8 cellular contexts compared by ENCODE assay signal in the genomic region with DNA sequence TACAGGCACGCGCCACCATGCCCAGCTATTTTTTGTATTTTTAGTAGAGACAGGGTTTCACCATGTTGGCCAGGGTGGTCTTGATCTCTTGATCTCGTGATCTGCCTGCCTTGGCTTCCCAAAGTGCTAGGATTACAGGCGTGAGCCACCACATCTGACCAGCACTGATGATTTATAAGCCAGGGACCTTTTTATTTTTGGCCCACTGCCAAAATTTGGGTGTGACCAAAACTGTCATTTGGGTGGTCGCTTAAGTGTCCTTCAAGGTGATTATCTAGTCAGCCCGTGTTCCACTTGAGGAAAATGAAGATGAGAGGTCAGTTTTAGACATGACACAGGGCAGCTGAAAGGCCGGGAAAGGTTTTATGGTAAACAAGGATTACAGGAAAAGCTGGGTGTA. TPM values are rescaled to one million over a fixed set of nuclear protein-coding genes. Genes with fewer than 3 reads are reported as not detected.
DNase-seq lines count a peak whose midpoint lies in the region; ATAC-seq, FAIRE-seq and TF ChIP-seq lines count a peak whose summit lies in the region.
"Not testable (repeated sequence)": the region's sequence is repeated elsewhere in the genome, so short reads cannot be mapped to it uniquely, and the experiment has no call there.

No MANE protein-coding gene starts in this region.

- POLR2A ChIA-PET in HepG2 (lab: Yijun Ruan, JAX) = not testable (repeated sequence)

- H3T11ph ChIP-seq in H9 (ENCODE audit: low read length) = not testable (repeated sequence)

- not testable (repeated sequence) for H3K4me2 ChIP-seq in H9 (ENCODE audit: insufficient read depth, insufficient read length, low read length); HepG2 (ENCODE audit: low read depth, low read length)
- H3K4me2 ChIP-seq in Loucy (ENCODE audit: low read depth, low read length, poor library complexity, severe bottlenecking) = peak overlapping the region; percentile 4

- H3K4me1 Mint-ChIP-seq in H9 = peaks cover 15% of the 10 kb centered on the region in 2 experiments
- H3K4me1 Mint-ChIP-seq in progenitor cell of endocrine pancreas (ENCODE audit: low read depth) = peaks cover 12% of the 10 kb centered on the region

- not testable (repeated sequence) for H3K27me3 ChIP-seq in H9 (ENCODE audit: insufficient read depth, low read length); Loucy (ENCODE audit: insufficient read depth, low read length, poor library complexity, severe bottlenecking); colonic mucosa; HepG2 (ENCODE audit: control insufficient read depth in 1 of 2, insufficient read depth in 2 of 2, low read length in 2 of 2)

- not testable (repeated sequence) for H4K5ac ChIP-seq in H9 (ENCODE audit: insufficient read length, low read depth, low read length)

- no CpG with 5 or more reads among the region's 7 CpGs for WGBS in H9 (ENCODE audit: extremely low coverage, insufficient read length, low lambda C conversion rate)
- WGBS in HepG2 (ENCODE audit: low lambda C conversion rate) = 93% methylated on average over 7 of the region's 7 CpGs

- H2AK5ac ChIP-seq in H9 (ENCODE audit: insufficient read length, low read length) = not testable (repeated sequence)

- H3K23me2 ChIP-seq in H9 (ENCODE audit: insufficient read length, low read depth, low read length, poor library complexity, severe bottlenecking) = not testable (repeated sequence)

- not testable (repeated sequence) for H3K4ac ChIP-seq in H9 (ENCODE audit: low read depth, low read length)

- not testable (repeated sequence) for H3K4me3 Mint-ChIP-seq in H9; progenitor cell of endocrine pancreas (ENCODE audit: low read depth)

- H4K8ac ChIP-seq in H9 (replicated peaks; ENCODE audit: insufficient read length, low read depth, low read length) = not testable (repeated sequence)

- not testable (repeated sequence) for H2BK5ac ChIP-seq in H9 (ENCODE audit: insufficient read length, low read length)

- not testable (repeated sequence) for H2AFZ ChIP-seq in H9 (ENCODE audit: low read length); Loucy (ENCODE audit: low read length); HepG2 (ENCODE audit: low read length)

- not testable (repeated sequence) for ATAC-seq in HepG2

- not testable (repeated sequence) for H3K56ac ChIP-seq in H9 (ENCODE audit: insufficient read length, low read depth, low read length)

- not testable (repeated sequence) for H3K9me2 ChIP-seq in Loucy (replicated peaks; ENCODE audit: low read depth, low read length)

- TF ChIP-seq POLR2A in HepG2 (IDR thresholded peaks at IDR 0.05; ENCODE audit: insufficient read depth in 1 of 2, low read depth in 2 of 2, low read length in 2 of 2) = not testable (repeated sequence)

- H3K9me3 ChIP-seq in H9 (ENCODE audit: control insufficient read depth, low read depth, low read length); Loucy (ENCODE audit: insufficient read depth, low read depth, low read length); colonic mucosa; HepG2 (ENCODE audit: low read length): not testable (repeated sequence)

- not testable (repeated sequence) for H3K9me3 Mint-ChIP-seq in H9; progenitor cell of endocrine pancreas (ENCODE audit: low read depth)

- H2BK120ac ChIP-seq in H9 (ENCODE audit: low read depth, low read length, poor library complexity, severe bottlenecking) = not testable (repeated sequence)

- not testable (repeated sequence) for DNase-seq in H9; HepG2 (ENCODE audit: low spot score); progenitor cell of endocrine pancreas (ENCODE audit: low spot score, unreplicated experiment)
- peak; percentile 62 for DNase-seq in NCI-H748 (lab: John Stamatoyannopoulos, UW; ENCODE audit: unreplicated experiment)
- peak; percentile 1 for DNase-seq in OCI-M1 (lab: John Stamatoyannopoulos, UW)
- DNase-seq in activated CD8-positive, alpha-beta memory T cell treated with anti-CD3 and anti-CD28 coated beads for 24 hours = peak; percentile 40
- peak; percentile 3 for DNase-seq in colonic mucosa

- intact Hi-C loops in colonic mucosa (cut with DNase I); HepG2 (cut with micrococcal nuclease; ENCODE audit: unreplicated experiment): not testable (repeated sequence)

- not testable (repeated sequence) for H3K4me1 ChIP-seq in H9 (ENCODE audit: insufficient read depth, low read length); colonic mucosa
- H3K4me1 ChIP-seq in Loucy (ENCODE audit: insufficient read depth, low read length, poor library complexity, severe bottlenecking) (peaks cover 15% of the 10 kb centered on the region), HepG2 (ENCODE audit: insufficient read depth, low read length) (peaks cover 64% of the 10 kb centered on the region)

- CTCF ChIA-PET in HepG2 (lab: Yijun Ruan, JAX; ENCODE audit: low intra/inter-chr PET ratio, low total read pairs) = not testable (repeated sequence)

- H3K27ac Mint-ChIP-seq in H9 (peak overlapping the region in 2 of 3 experiments; percentile 36 to 78; a peak in 3 of 7 replicates), progenitor cell of endocrine pancreas (peak overlapping the region; percentile 71)

- H3K36me3 ChIP-seq in Loucy (ENCODE audit: insufficient read depth, low read length) = peaks cover 24% of the 10 kb centered on the region
- H3K36me3 ChIP-seq in colonic mucosa; HepG2 (replicated peaks in 1 of 2; ENCODE audit: control insufficient read depth in 1 of 2, insufficient read depth in 2 of 2, low read length in 2 of 2): not testable (repeated sequence)

- TF ChIP-seq CTCF in H9 (conservative IDR thresholded peaks at IDR 0.05); Loucy (conservative IDR thresholded peaks at IDR 0.05; ENCODE audit: low read length); colonic mucosa (IDR thresholded peaks at IDR 0.05); HepG2 (CRISPR knock-in tag; IDR thresholded peaks at IDR 0.05); progenitor cell of endocrine pancreas (IDR thresholded peaks at IDR 0.05; ENCODE audit: unreplicated experiment): not testable (repeated sequence)

- H2BK12ac ChIP-seq in H9 (ENCODE audit: insufficient read length, low read depth, low read length) = not testable (repeated sequence)

- in situ Hi-C loops in HepG2 (cut with HindIII; ENCODE audit: extremely low pct_ligation_motif_present, low pct_unique_long_range_greater_than_20kb) = not testable (repeated sequence)

- TF ChIP-seq RAD21 in HepG2 (CRISPR knock-in tag; IDR thresholded peaks at IDR 0.05) = not testable (repeated sequence)

- not testable (repeated sequence) for H4K20me1 ChIP-seq in H9 (ENCODE audit: control insufficient read depth, insufficient read depth, insufficient read length); Loucy (ENCODE audit: insufficient read depth, low read length, poor library complexity, severe bottlenecking); HepG2 (ENCODE audit: insufficient read depth, low read length)

- H3K36me3 Mint-ChIP-seq in H9 (ENCODE audit: insufficient read depth in 1 of 3, low read depth in 3 of 3) (peaks cover 13 to 47% (median 39%) of the 10 kb centered on the region in 3 experiments; a peak in 6 of 7 replicates), progenitor cell of endocrine pancreas (ENCODE audit: insufficient read depth) (peaks cover 19% of the 10 kb centered on the region)

- not testable (repeated sequence) for H3F3A ChIP-seq in Loucy (ENCODE audit: low read depth)

- TF ChIP-seq EP300 in HepG2 (IDR thresholded peaks at IDR 0.05; ENCODE audit: low read depth in 2 of 2, low read length in 2 of 2); HepG2 (CRISPR knock-in tag; IDR thresholded peaks at IDR 0.05; ENCODE audit: borderline replicate concordance): not testable (repeated sequence)

- H3K4me3 ChIP-seq in Loucy (ENCODE audit: low read length, poor library complexity, severe bottlenecking); colonic mucosa; HepG2 (replicated peaks in 1 of 3; ENCODE audit: insufficient read depth in 1 of 3, low read depth in 2 of 3, low read length in 3 of 3): not testable (repeated sequence)

- FAIRE-seq in HepG2 (lab: Jason Lieb, UNC) = not testable (repeated sequence)

- H4K91ac ChIP-seq in H9 (ENCODE audit: insufficient read length, low read depth, low read length) = not testable (repeated sequence)

- not testable (repeated sequence) for H3K27me3 Mint-ChIP-seq in H9 (ENCODE audit: low read depth); progenitor cell of endocrine pancreas

- H2BK20ac ChIP-seq in H9 (ENCODE audit: low read depth, low read length, poor library complexity, severe bottlenecking) = not testable (repeated sequence)

- H3K79me2 ChIP-seq in H9 (ENCODE audit: insufficient read depth, low read length) (peaks cover 13% of the 10 kb centered on the region; the same call in 1 of the 2 replicates), Loucy (ENCODE audit: insufficient read depth, low read length) (peaks cover 42% of the 10 kb centered on the region), HepG2 (ENCODE audit: insufficient read depth, low read length) (peaks cover 19% of the 10 kb centered on the region)

- not testable (repeated sequence) for H3K18ac ChIP-seq in H9 (ENCODE audit: insufficient read length, low read depth, low read length)

- BruUV-seq in HepG2 (replicated peaks; lab: Mats Ljungman, UMichigan) = not testable (repeated sequence)

- H2BK15ac ChIP-seq in H9 (ENCODE audit: low read depth, low read length) = not testable (repeated sequence)

- not testable (repeated sequence) for H3K27ac ChIP-seq in H9 (ENCODE audit: insufficient read length, low read depth, low read length); colonic mucosa; HepG2 (ENCODE audit: extremely low read length, insufficient read depth, low read length)

- H3K9ac ChIP-seq in H9 (ENCODE audit: extremely low read depth, insufficient read length, low read length); Loucy (ENCODE audit: low read depth, low read length, poor library complexity, severe bottlenecking); colonic mucosa (ENCODE audit: low read depth in 2 of 2, low read length in 2 of 2); HepG2 (ENCODE audit: insufficient read depth, low read depth, low read length): not testable (repeated sequence)

- H3K14ac ChIP-seq in H9 (ENCODE audit: insufficient read depth, low read length) = not testable (repeated sequence)

- not testable (repeated sequence) for H3K79me1 ChIP-seq in H9 (ENCODE audit: insufficient read depth, low read depth, low read length, poor library complexity, severe bottlenecking)

- not testable (repeated sequence) for H3K23ac ChIP-seq in H9 (ENCODE audit: insufficient read length, low read depth, low read length)

RNA-seq across cellular contexts. Expression of a gene that starts 7.1 kb away (rescaled TPM):
- 58.0 and 59.7 TPM in 2 replicates for total RNA-seq in H9 (2021)
- 10 to 100 TPM; 34.8 to 35.9 TPM for total RNA-seq in colonic mucosa
- total RNA-seq in HepG2 (2016; rRNA removed; fragmentation: Illumina TruSeq; extraction: Trizol) = 58.9 and 68.2 TPM in 2 replicates
- total RNA-seq in HepG2 (2016; cell fraction: cytosol; rRNA removed; fragmentation: Illumina TruSeq; extraction: Trizol; ENCODE audit: low read depth) = 48.9 and 56.1 TPM in 2 replicates
- total RNA-seq in HepG2 (2016; cell fraction: insoluble cytoplasmic fraction; rRNA removed; fragmentation: Illumina TruSeq; extraction: Trizol) = 56.6 and 61.3 TPM in 2 replicates
- 42.1 and 42.4 TPM in 2 replicates for total RNA-seq in HepG2 (2016; cell fraction: membrane; rRNA removed; fragmentation: Illumina TruSeq; extraction: Trizol)
- 41.0 and 44.0 TPM in 2 replicates for total RNA-seq in HepG2 (2016; cell fraction: nucleus; rRNA removed; fragmentation: Illumina TruSeq; extraction: Trizol)
- 28.7 and 34.0 TPM in 2 replicates for polyA plus RNA-seq in HepG2 (2011; rRNA removed)
- 22.7 and 27.0 TPM in 2 replicates for polyA plus RNA-seq in HepG2 (2011; cell fraction: cytosol; rRNA removed)
- polyA plus RNA-seq in HepG2 (2011; cell fraction: nucleus; rRNA removed) = 15.4 and 18.1 TPM in 2 replicates
- polyA plus RNA-seq in HepG2 (2012) = 24.0 and 32.6 TPM in 2 replicates
- polyA plus RNA-seq in HepG2 (2016; cell fraction: cytosol; fragmentation: Illumina TruSeq; extraction: Trizol; ENCODE audit: low read depth) = 8.2 and 10.7 TPM in 2 replicates
- polyA plus RNA-seq in HepG2 (2016; cell fraction: insoluble cytoplasmic fraction; fragmentation: Illumina TruSeq; extraction: Trizol; ENCODE audit: low read depth) = 50.2 and 51.7 TPM in 2 replicates
- polyA plus RNA-seq in HepG2 (2016; cell fraction: membrane; fragmentation: Illumina TruSeq; extraction: Trizol; ENCODE audit: low read depth) = 14.4 and 16.2 TPM in 2 replicates
- polyA plus RNA-seq in HepG2 (2016; cell fraction: nucleus; fragmentation: Illumina TruSeq; extraction: Trizol; ENCODE audit: insufficient read depth, low read depth) = 50.9 and 58.2 TPM in 2 replicates
- polyA minus RNA-seq in HepG2 (2011; rRNA and poly(A)+ RNA removed; ENCODE audit: low replicate concordance) = 24.3 and 32.4 TPM in 2 replicates
- polyA minus RNA-seq in HepG2 (2011; cell fraction: cytosol; rRNA and poly(A)+ RNA removed) = 22.4 and 24.4 TPM in 2 replicates
- polyA minus RNA-seq in HepG2 (2011; cell fraction: nucleus; rRNA and poly(A)+ RNA removed) = 50.0 and 63.9 TPM in 2 replicates
- 66.9 and 67.7 TPM in 2 replicates for total RNA-seq in progenitor cell of endocrine pancreas
